17 cellular contexts compared by ENCODE assay signal in genomic region chr7:131722371-131722770, GRCh38.
"Had no signal": no experiment of that assay in that cellular context is flagged by ENCODE, and none has a peak within 500 bp of the region (broad histone marks: within the 10 kb centered on the region; RNA-seq: fewer than 3 reads in every experiment).

No MANE protein-coding gene starts in this region.

- H3K27ac ChIP-seq: esophagus squamous epithelium, foreskin keratinocyte, hepatocyte, neutrophil, parathyroid adenoma, stomach, upper lobe of right lung had no signal

- H3K79me2 ChIP-seq: hepatocyte, parathyroid adenoma had no signal

- H3K36me3 ChIP-seq: esophagus squamous epithelium, neutrophil, stomach, upper lobe of right lung had no signal

- ATAC-seq: activated CD4-positive, alpha-beta T cell treated with anti-CD3 and anti-CD28 coated beads for 36 hours; foreskin keratinocyte; naive thymus-derived CD8-positive, alpha-beta T cell; sciatic nerve; stimulated activated effector memory CD8-positive, alpha-beta T cell treated with anti-CD3 and anti-CD28 coated beads, Interleukin-12 subunit alpha, Interleukin-12 subunit beta, amount 100 ng/mL, for 72 hours; upper lobe of right lung; WTC11 had no signal

- H2AFZ ChIP-seq: hepatocyte, parathyroid adenoma had no signal

- H3K27me3 ChIP-seq: foreskin keratinocyte, hepatocyte, neutrophil, stomach, upper lobe of right lung had no signal

- H3K9me3 ChIP-seq: esophagus squamous epithelium, neutrophil, stomach, upper lobe of right lung had no signal

- DNase-seq: activated CD4-positive, alpha-beta T cell treated with anti-CD3 and anti-CD28 coated beads for 36 hours; activated CD4-positive, alpha-beta T cell treated with anti-CD3 and anti-CD28 coated beads, Interleukin-2, amount 50 U/mL, for 48 hours; activated gamma-delta T cell; dermis blood vessel endothelial cell; effector memory CD4-positive, alpha-beta T cell; esophagus squamous epithelium; foreskin keratinocyte; naive thymus-derived CD8-positive, alpha-beta T cell; stimulated activated CD4-positive, alpha-beta T cell treated with anti-CD3 and anti-CD28 coated beads, Interleukin-4, amount 100 ng/mL, for 24 hours; stomach; upper lobe of right lung had no signal

- H3K4me3 ChIP-seq: esophagus squamous epithelium, hepatocyte, stomach, upper lobe of right lung had no signal

- H3K4me1 ChIP-seq: esophagus squamous epithelium, foreskin keratinocyte, parathyroid adenoma, stomach, upper lobe of right lung had no signal

- H3K9ac ChIP-seq: parathyroid adenoma had no signal

- H3K4me2 ChIP-seq: hepatocyte had no signal
